ENCODE assay signal across 19 cellular contexts in genomic region chr7:117472335-117472734, GRCh38. TPM values are rescaled to one million over a fixed set of nuclear protein-coding genes. Genes with fewer than 3 reads are reported as not detected.
"Had no signal": no experiment of that assay in that cellular context is flagged by ENCODE, and none has a peak within 500 bp of the region (broad histone marks: within the 10 kb centered on the region; RNA-seq: fewer than 3 reads in every experiment).

No MANE protein-coding gene starts in this region.

- ATAC-seq: activated CD8-positive, alpha-beta T cell treated with anti-CD3 and anti-CD28 coated beads, Interleukin-2, amount 10 ng/mL, durations not matched to agents 7 days and 5 days; activated naive CD8-positive, alpha-beta T cell treated with anti-CD3 and anti-CD28 coated beads, Interleukin-2, amount 50 U/mL, for 24 hours; left lobe of liver; WTC11 had no signal

- H3K4me1 ChIP-seq: esophagus squamous epithelium had no signal

- H3K36me3 ChIP-seq: cardiac muscle cell, esophagus squamous epithelium, stomach had no signal

- H3K4me3 ChIP-seq: cardiac muscle cell, esophagus squamous epithelium, stomach had no signal

- H3K27me3 ChIP-seq: esophagus squamous epithelium, stomach had no signal

- H3K27ac ChIP-seq: cardiac muscle cell, esophagus squamous epithelium, stomach had no signal

- FAIRE-seq: astrocyte, colon, islet of Langerhans, urothelium cell line had no signal

- H3K9me3 ChIP-seq: esophagus squamous epithelium, stomach had no signal

- DNase-seq: activated CD4-positive, alpha-beta T cell treated with anti-CD3 and anti-CD28 coated beads for 48 hours; activated CD8-positive, alpha-beta T cell treated with anti-CD3 and anti-CD28 coated beads, Interleukin-2, amount 10 ng/mL, durations not matched to agents 7 days and 5 days; activated naive CD4-positive, alpha-beta T cell; activated naive CD8-positive, alpha-beta T cell treated with anti-CD3 and anti-CD28 coated beads, Interleukin-2, amount 50 U/mL, for 24 hours; esophagus squamous epithelium; foreskin fibroblast; mesendoderm; stimulated activated CD4-positive, alpha-beta T cell treated with anti-CD3 and anti-CD28 coated beads, Interleukin-4, amount 100 ng/mL, for 24 hours; stomach had no signal

RNA-seq across cellular contexts. Expression of gene CFTR, which starts 7.5 kb away (rescaled TPM):
- total RNA-seq: activated CD8-positive, alpha-beta T cell treated with anti-CD3 and anti-CD28 coated beads, Interleukin-2, amount 10 ng/mL, durations not matched to agents 7 days and 5 days; activated T-helper 1 cell treated with anti-CD3 and anti-CD28 coated beads, Interleukin-12 subunit alpha, Interleukin-12 subunit beta, Interleukin-2, Interleukin-4 antibody, amounts not matched to agents 30 ng/mL and 10 ng/mL and 1 ng/mL, durations not matched to agents 14 hours and 24 hours and 36 hours; osteoblast had no signal
- polyA plus RNA-seq: neural cell had no signal

RNA-seq across cellular contexts. Expression of gene ASZ1, which starts 45.0 kb away (rescaled TPM):
- total RNA-seq: activated CD8-positive, alpha-beta T cell treated with anti-CD3 and anti-CD28 coated beads, Interleukin-2, amount 10 ng/mL, durations not matched to agents 7 days and 5 days; activated T-helper 1 cell treated with anti-CD3 and anti-CD28 coated beads, Interleukin-12 subunit alpha, Interleukin-12 subunit beta, Interleukin-2, Interleukin-4 antibody, amounts not matched to agents 30 ng/mL and 10 ng/mL and 1 ng/mL, durations not matched to agents 14 hours and 24 hours and 36 hours; astrocyte; cardiac muscle cell; esophagus squamous epithelium; left lobe of liver; osteoblast; stomach; WTC11 had no signal
- polyA plus RNA-seq: neural cell, stomach had no signal
